ENCODE assay signal across 26 cellular contexts in genomic region chr17:18109935-18110334, GRCh38.
"Had no signal": no experiment of that assay in that cellular context is flagged by ENCODE, and none has a peak within 500 bp of the region (broad histone marks: within the 10 kb centered on the region; RNA-seq: fewer than 3 reads in every experiment).

No MANE protein-coding gene starts in this region.

- H3K9me3 Mint-ChIP-seq: activated T-cell treated with anti-CD3 and anti-CD28 coated beads, Interleukin-2, amount 50 U/mL, for 4 hours; activated T-helper 17 cell treated with anti-CD3 and anti-CD28 coated beads, Interleukin-2, amount 50 U/mL, for 72 hours; nephron had no signal

- H3K27me3 ChIP-seq: gastrocnemius medialis, testis had no signal

- H3K79me2 ChIP-seq: parathyroid adenoma had no signal

- H3K27ac ChIP-seq: epithelial cell of prostate, gastrocnemius medialis, parathyroid adenoma, psoas muscle, sigmoid colon, testis, VCaP had no signal

- H3K4me3 ChIP-seq: gastrocnemius medialis, mucosa of descending colon, psoas muscle, sigmoid colon, testis had no signal

- H3K27me3 Mint-ChIP-seq: activated T-helper 17 cell treated with anti-CD3 and anti-CD28 coated beads, Interleukin-2, amount 50 U/mL, for 72 hours had no signal

- H3K27ac Mint-ChIP-seq: activated T-helper 17 cell treated with anti-CD3 and anti-CD28 coated beads, Interleukin-2, amount 50 U/mL, for 72 hours; nephron had no signal

- H2AFZ ChIP-seq: parathyroid adenoma had no signal

- H3K4me1 ChIP-seq: gastrocnemius medialis, parathyroid adenoma, psoas muscle, sigmoid colon, testis had no signal

- H3K4me3 Mint-ChIP-seq: activated T-cell treated with anti-CD3 and anti-CD28 coated beads, Interleukin-2, amount 50 U/mL, for 4 hours; activated T-helper 17 cell treated with anti-CD3 and anti-CD28 coated beads, Interleukin-2, amount 50 U/mL, for 72 hours; nephron had no signal

- H3K4me1 Mint-ChIP-seq: activated T-helper 17 cell treated with anti-CD3 and anti-CD28 coated beads, Interleukin-2, amount 50 U/mL, for 72 hours had no signal

- H3K9me3 ChIP-seq: gastrocnemius medialis, mucosa of descending colon, psoas muscle, sigmoid colon, testis had no signal

- DNase-seq: activated CD4-positive, alpha-beta T cell treated with anti-CD3 and anti-CD28 coated beads for 48 hours; activated CD4-positive, alpha-beta T cell treated with anti-CD3 and anti-CD28 coated beads, Interleukin-2, amount 50 U/mL, for 48 hours; activated gamma-delta T cell treated with Interleukin-2 at 50 U/mL for 16 hours; activated naive CD4-positive, alpha-beta T cell treated with anti-CD3 and anti-CD28 coated beads, Interleukin-2, amount 50 U/mL, for 16 hours; activated T-cell treated with anti-CD3 and anti-CD28 coated beads, Interleukin-2, amount 50 U/mL, for 4 hours; dermis blood vessel endothelial cell; effector CD4-positive, alpha-beta T cell; gastrocnemius medialis; head of caudate nucleus; hippocampal formation; left cardiac atrium; left ventricle myocardium superior; mucosa of descending colon; nucleus accumbens; psoas muscle; sigmoid colon; small intestine; stimulated activated CD4-positive, alpha-beta T cell treated with anti-CD3 and anti-CD28 coated beads, Interleukin-4, amount 100 ng/mL, for 24 hours; stimulated activated naive CD4-positive, alpha-beta T cell; testis; trophoblast cell had no signal

- H3K9ac ChIP-seq: parathyroid adenoma had no signal
